In the genomic region with DNA sequence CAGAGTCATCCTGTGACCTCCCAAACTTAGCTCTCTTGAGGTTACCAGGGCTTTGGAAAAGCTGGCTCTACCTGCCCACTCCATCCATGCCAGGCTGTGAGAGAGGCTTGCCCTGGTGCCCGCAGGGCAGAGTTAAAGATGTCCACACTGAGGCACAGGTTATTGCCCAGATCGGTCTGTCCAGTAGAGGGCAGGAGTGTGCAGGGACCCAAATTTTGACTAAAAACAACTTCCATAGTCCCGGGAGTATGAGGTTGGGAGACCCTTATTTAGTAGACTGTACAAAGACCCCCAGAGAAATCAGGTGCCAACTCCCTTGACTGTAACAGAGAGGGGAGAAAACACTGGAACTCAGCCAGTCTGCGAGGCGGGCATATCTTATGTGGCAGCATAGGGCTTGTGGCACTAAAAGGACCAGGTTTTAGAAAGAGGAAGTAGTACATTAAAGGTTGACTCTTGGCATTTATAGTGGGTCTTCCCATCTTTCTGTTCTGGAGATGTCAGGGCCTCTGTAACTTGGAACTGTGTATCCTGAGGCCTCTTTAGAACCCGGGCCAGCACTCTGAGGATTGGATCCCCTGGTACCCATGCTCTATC, we compare ENCODE assay signal across 9 cellular contexts. TPM values are rescaled to one million over a fixed set of nuclear protein-coding genes. Genes with fewer than 3 reads are reported as not detected.
DNase-seq lines count a peak whose midpoint lies in the region; ATAC-seq and TF ChIP-seq lines count a peak whose summit lies in the region.
"Had no signal": no experiment of that assay in that cellular context is flagged by ENCODE, and none has a peak within 500 bp of the region (broad histone marks: within the 10 kb centered on the region; RNA-seq: fewer than 3 reads in every experiment).

No MANE protein-coding gene starts in this region.

- no peaks in the 10 kb centered on the region for H3K36me3 Mint-ChIP-seq in activated CD8-positive, alpha-beta T cell treated with anti-CD3 and anti-CD28 coated beads for 36 hours (ENCODE audit: low read depth)

- H3K4me1 Mint-ChIP-seq in activated CD8-positive, alpha-beta T cell treated with anti-CD3 and anti-CD28 coated beads for 36 hours (ENCODE audit: low read depth) = peaks cover 36% of the 10 kb centered on the region

- H3K27ac Mint-ChIP-seq in activated CD8-positive, alpha-beta T cell treated with anti-CD3 and anti-CD28 coated beads for 36 hours = no peak overlapping the region

- H3K4me3 Mint-ChIP-seq in activated CD8-positive, alpha-beta T cell treated with anti-CD3 and anti-CD28 coated beads for 36 hours = no peak overlapping the region

- no peaks in the 10 kb centered on the region for H3K4me1 ChIP-seq in esophagus squamous epithelium

- intact Hi-C loops in activated CD8-positive, alpha-beta T cell treated with anti-CD3 and anti-CD28 coated beads for 36 hours (cut with micrococcal nuclease) = loop anchor here (2.0 kb wide), 1 partner anchor 89 kb away; no protein-coding TSS in a partner anchor
- intact Hi-C loops in esophagus squamous epithelium (cut with DNase I) = loop anchor here (10.0 kb wide), 1 partner anchor 73 kb away; no protein-coding TSS in a partner anchor

- CTCF ChIA-PET in activated CD8-positive, alpha-beta T cell treated with anti-CD3 and anti-CD28 coated beads for 36 hours (lab: Charles Lee) = interaction anchor here (0.6 to 4.8 kb wide), 10 partner anchors 11 to 115 kb away, joined by 3 to 40 read pairs (median 4); no protein-coding TSS in a partner anchor

- DNase-seq in COLO668 (lab: John Stamatoyannopoulos, UW; ENCODE audit: unreplicated experiment) = peak; percentile 1
- peak; percentile 74 for DNase-seq in activated CD8-positive, alpha-beta T cell treated with anti-CD3 and anti-CD28 coated beads for 36 hours
- no peak for DNase-seq in esophagus squamous epithelium (lab: John Stamatoyannopoulos, UW)
- no peak for DNase-seq in retinal pigment epithelial cell (ENCODE audit: low read depth)
- no peak for DNase-seq in NCI-H1048 (lab: John Stamatoyannopoulos, UW)
- no peak for DNase-seq in NCI-H510A (lab: John Stamatoyannopoulos, UW)

- POLR2A ChIA-PET in activated CD8-positive, alpha-beta T cell treated with anti-CD3 and anti-CD28 coated beads for 36 hours (lab: Charles Lee) = no interaction called here

- no peak for TF ChIP-seq POLR2A in esophagus squamous epithelium (IDR thresholded peaks at IDR 0.05)

- H3K9me3 ChIP-seq in esophagus squamous epithelium = no peaks in the 10 kb centered on the region

- no peak overlapping the region for H3K4me3 ChIP-seq in esophagus squamous epithelium
- no peak overlapping the region for H3K4me3 ChIP-seq in retinal pigment epithelial cell (ENCODE audit: low read length)

- no peak overlapping the region for H3K27ac ChIP-seq in esophagus squamous epithelium

- TF ChIP-seq CTCF in LNCAP (IDR thresholded peaks at IDR 0.05) (peak; percentile 88), esophagus squamous epithelium (IDR thresholded peaks at IDR 0.05) (peak; percentile 31 to 62 (median 51)), retinal pigment epithelial cell (conservative IDR thresholded peaks at IDR 0.05; ENCODE audit: low read depth, low read length) (peak; percentile 74)
- peak; percentile 78 for TF ChIP-seq CTCF in activated CD8-positive, alpha-beta T cell treated with anti-CD3 and anti-CD28 coated beads for 36 hours (IDR thresholded peaks at IDR 0.05)

- WGBS in esophagus squamous epithelium, 2 donors = 36 to 55% methylated on average over 5 to 6 of the region's 6 CpGs

- ATAC-seq in activated CD8-positive, alpha-beta T cell treated with anti-CD3 and anti-CD28 coated beads for 36 hours = peak; percentile 51
- ATAC-seq in HG03378 (IDR thresholded peaks at IDR 0.05; ENCODE audit: unreplicated experiment) = no peak

- peaks cover 13% of the 10 kb centered on the region for H3K27me3 Mint-ChIP-seq in activated CD8-positive, alpha-beta T cell treated with anti-CD3 and anti-CD28 coated beads for 36 hours

- H3K36me3 ChIP-seq in esophagus squamous epithelium = no peaks in the 10 kb centered on the region

- H3K27me3 ChIP-seq in esophagus squamous epithelium = peaks cover 0 to 57% (median 0%) of the 10 kb centered on the region in 4 donors

- H3K9me3 Mint-ChIP-seq in activated CD8-positive, alpha-beta T cell treated with anti-CD3 and anti-CD28 coated beads for 36 hours = no peaks in the 10 kb centered on the region

RNA-seq across cellular contexts. Expression of a gene that starts 43.3 kb away (rescaled TPM):
- total RNA-seq in activated CD8-positive, alpha-beta T cell treated with anti-CD3 and anti-CD28 coated beads for 36 hours = under 1 TPM; 0.59 to 0.60 TPM
- total RNA-seq in esophagus squamous epithelium = not detected
- total RNA-seq: frontal cortex had no signal

RNA-seq across cellular contexts. Expression of a gene that starts 58.3 kb away (rescaled TPM):
- total RNA-seq in activated CD8-positive, alpha-beta T cell treated with anti-CD3 and anti-CD28 coated beads for 36 hours = 10 to 100 TPM; 33.1 to 34.5 TPM
- total RNA-seq in esophagus squamous epithelium = 10 to 100 TPM; 13.3 to 27.7 (median 21.6) TPM

Comparison
In these comparisons a context has a peak if more than half of its experiments do, and no peak if none do; other contexts are left out.
1. DNase-seq: peak in COLO668 (single experiment) and activated CD8-positive, alpha-beta T cell treated with anti-CD3 and anti-CD28 coated beads for 36 hours (single experiment); none in esophagus squamous epithelium (single experiment), retinal pigment epithelial cell (single experiment), NCI-H1048 (single experiment) and NCI-H510A (single experiment).
2. Peak in every context shown above with its lines, with median percentiles within 50 percentile points of each other: CTCF ChIP-seq.